Comparison of ENCODE assay signal across 9 cellular contexts in genomic region chr4:54099959-54100606, GRCh38. TPM values are rescaled to one million over a fixed set of nuclear protein-coding genes. Genes with fewer than 3 reads are reported as not detected.
DNase-seq lines count a peak whose midpoint lies in the region; ATAC-seq and TF ChIP-seq lines count a peak whose summit lies in the region.
"Had no signal": no experiment of that assay in that cellular context is flagged by ENCODE, and none has a peak within 500 bp of the region (broad histone marks: within the 10 kb centered on the region; RNA-seq: fewer than 3 reads in every experiment).

GSX2 (plus strand) TSS chr4:54100163; CDS start chr4:54100345, 182 bp downstream.

- H3K4me3 ChIP-seq in mammary epithelial cell (replicated peaks in 1 of 3; ENCODE audit: insufficient read depth in 1 of 3, low read depth in 2 of 3, low read length in 3 of 3) (peak within 1 kb of the TSS; percentile 34 to 49 (median 47)), mesenchymal stem cell (ENCODE audit: insufficient read depth in 1 of 2, low read depth in 1 of 2, low read length in 2 of 2) (peak within 1 kb of the TSS; percentile 17 to 76)

- H2BK12ac ChIP-seq in mesenchymal stem cell (ENCODE audit: low read length in 2 of 2) = peak within 1 kb of the TSS in 1 of 2 experiments; percentile 37

- H3K4me2 ChIP-seq in mammary epithelial cell (ENCODE audit: insufficient read depth, low read depth, low read length) (peak within 1 kb of the TSS; percentile 98), mesenchymal stem cell (ENCODE audit: low read length, poor library complexity, severe bottlenecking) (peak within 1 kb of the TSS; percentile 86)

- peak within 1 kb of the TSS in 1 of 2 experiments; percentile 46 for H3K23ac ChIP-seq in mesenchymal stem cell (ENCODE audit: low read length in 2 of 2)

- 0% methylated on average over 1 of the region's 62 CpGs for WGBS in mammary epithelial cell (ENCODE audit: low coverage, missing lambda C conversion rate)
- under 1% methylated on average over 55 of the region's 62 CpGs for WGBS in mesenchymal stem cell

- no peak within 1 kb of the TSS for H2BK120ac ChIP-seq in mesenchymal stem cell (ENCODE audit: low read depth, low read length)

- no peak within 1 kb of the TSS for H4K8ac ChIP-seq in mesenchymal stem cell (ENCODE audit: low read length)

- no peak for DNase-seq in stimulated activated naive CD8-positive, alpha-beta T cell treated with anti-CD3 and anti-CD28 coated beads, Interleukin-15, Interleukin-2, amounts not matched to agents 100 U/mL and 50 U/mL, for 24 hours
- DNase-seq in mammary epithelial cell (peak; percentile 12), mesenchymal stem cell (no peak), SKM-1 treated with dmso at 0.1 percent for 144 hours (lab: John Stamatoyannopoulos, UW; ENCODE audit: unreplicated experiment) (no peak), NCI-H446 (lab: John Stamatoyannopoulos, UW) (no peak), COLO829 (ENCODE audit: low spot score) (no peak)

- H3K9ac ChIP-seq in mammary epithelial cell (ENCODE audit: insufficient read depth, low read length) (no peak within 1 kb of the TSS), mesenchymal stem cell (ENCODE audit: low read length) (peak within 1 kb of the TSS; percentile 38)

- TF ChIP-seq CTCF in mammary epithelial cell (conservative IDR thresholded peaks at IDR 0.05 in 1 of 2, IDR thresholded peaks at IDR 0.05 in 1 of 2; ENCODE audit: extremely low read depth in 1 of 2, insufficient read depth in 1 of 2, low read depth in 1 of 2, low read length in 2 of 2) = no peak

- no peak within 1 kb of the TSS for H3K27ac ChIP-seq in mammary epithelial cell (ENCODE audit: insufficient read depth, low read depth, low read length)
- H3K27ac ChIP-seq in mesenchymal stem cell (ENCODE audit: low read length, poor library complexity, severe bottlenecking) = no peak within 1 kb of the TSS

- H2AFZ ChIP-seq in mammary epithelial cell (ENCODE audit: low read depth, low read length) (peak within 1 kb of the TSS; percentile 77), mesenchymal stem cell (ENCODE audit: low read depth, low read length) (peak within 1 kb of the TSS; percentile 51)

- peak within 1 kb of the TSS in 1 of 2 experiments; percentile 46 for H3K18ac ChIP-seq in mesenchymal stem cell (ENCODE audit: low read depth in 1 of 2, low read length in 2 of 2)

- intact Hi-C loops in mammary epithelial cell (cut with micrococcal nuclease) = loop anchor here (5.0 kb wide), 2 partner anchors 33 to 67 kb away; no protein-coding TSS in a partner anchor

- H3K4me1 Mint-ChIP-seq in stimulated activated naive CD8-positive, alpha-beta T cell treated with anti-CD3 and anti-CD28 coated beads, Interleukin-15, Interleukin-2, amounts not matched to agents 100 ng/mL and 50 ng/mL, for 24 hours (ENCODE audit: low read depth) = peaks cover 51% of the 10 kb centered on the region

- H2AK5ac ChIP-seq in mesenchymal stem cell (ENCODE audit: low read length, severe bottlenecking) = no peak within 1 kb of the TSS

- dilution Hi-C loops in mammary epithelial cell (cut with HindIII; ENCODE audit: low sequenced_read_pairs) = no loop called here

- peaks cover 91% of the 10 kb centered on the region for H3K27me3 Mint-ChIP-seq in stimulated activated naive CD8-positive, alpha-beta T cell treated with anti-CD3 and anti-CD28 coated beads, Interleukin-15, Interleukin-2, amounts not matched to agents 100 ng/mL and 50 ng/mL, for 24 hours

- in situ Hi-C loops in mammary epithelial cell (cut with MboI; ENCODE audit: low sequenced_read_pairs in 2 of 2) = no loop called here

- H3K79me1 ChIP-seq in mesenchymal stem cell (replicated peaks; ENCODE audit: low read length, poor library complexity, severe bottlenecking) = no peaks in the 10 kb centered on the region

- H3K27me3 ChIP-seq in mammary epithelial cell (ENCODE audit: insufficient read depth, low read length) = peaks cover 23% of the 10 kb centered on the region
- peaks cover 81 to 98% of the 10 kb centered on the region in 2 experiments for H3K27me3 ChIP-seq in mesenchymal stem cell (ENCODE audit: control insufficient read depth in 1 of 2, insufficient read depth in 1 of 2, low read length in 2 of 2)

- no peaks in the 10 kb centered on the region for H4K20me1 ChIP-seq in mammary epithelial cell (ENCODE audit: insufficient read depth, low read length)

- peak within 1 kb of the TSS in 1 of 2 experiments; percentile 76 for H3K14ac ChIP-seq in mesenchymal stem cell (ENCODE audit: low read length in 2 of 2)

- H3K36me3 Mint-ChIP-seq in stimulated activated naive CD8-positive, alpha-beta T cell treated with anti-CD3 and anti-CD28 coated beads, Interleukin-15, Interleukin-2, amounts not matched to agents 100 ng/mL and 50 ng/mL, for 24 hours (ENCODE audit: low read depth) = no peaks in the 10 kb centered on the region

- H3K9me3 ChIP-seq in mammary epithelial cell (replicated peaks; ENCODE audit: insufficient read depth, low read length) (no peaks in the 10 kb centered on the region), mesenchymal stem cell (ENCODE audit: control insufficient read depth, low read length) (no peaks in the 10 kb centered on the region)

- H3K4ac ChIP-seq in mesenchymal stem cell (ENCODE audit: low read depth in 1 of 2, low read length in 2 of 2) = peak within 1 kb of the TSS in 1 of 2 experiments; percentile 15

- CTCF ChIA-PET in mammary epithelial cell (lab: Charles Lee; ENCODE audit: low non-redundant PET) = interaction anchor here (0.6 kb wide), 1 partner anchor 45 kb away, joined by 5 read pairs; no protein-coding TSS in a partner anchor

- no peak within 1 kb of the TSS for H4K91ac ChIP-seq in mesenchymal stem cell (ENCODE audit: low read length)

- H3K36me3 ChIP-seq in mammary epithelial cell (ENCODE audit: insufficient read depth, low read length) (no peaks in the 10 kb centered on the region), mesenchymal stem cell (ENCODE audit: control insufficient read depth in 1 of 2, insufficient read depth in 2 of 2, low read depth in 1 of 2, low read length in 2 of 2) (no peaks in the 10 kb centered on the region)

- ATAC-seq in stimulated activated naive CD8-positive, alpha-beta T cell treated with anti-CD3 and anti-CD28 coated beads, Interleukin-15, Interleukin-2, amounts not matched to agents 100 U/mL and 50 U/mL, for 24 hours = no peak
- ATAC-seq in HG03460 (IDR thresholded peaks at IDR 0.05; ENCODE audit: unreplicated experiment) = no peak

- H3K4me3 Mint-ChIP-seq in stimulated activated naive CD8-positive, alpha-beta T cell treated with anti-CD3 and anti-CD28 coated beads, Interleukin-15, Interleukin-2, amounts not matched to agents 100 ng/mL and 50 ng/mL, for 24 hours = peak within 1 kb of the TSS; percentile 66

- no peak within 1 kb of the TSS for H2BK15ac ChIP-seq in mesenchymal stem cell (ENCODE audit: low read depth, poor library complexity, severe bottlenecking)

- H3K27ac Mint-ChIP-seq in stimulated activated naive CD8-positive, alpha-beta T cell treated with anti-CD3 and anti-CD28 coated beads, Interleukin-15, Interleukin-2, amounts not matched to agents 100 ng/mL and 50 ng/mL, for 24 hours = peak within 1 kb of the TSS; percentile 55

- BruUV-seq in mammary epithelial cell (replicated peaks; lab: Mats Ljungman, UMichigan) = no TSS peak

- H3K79me2 ChIP-seq in mammary epithelial cell (ENCODE audit: insufficient read depth, low read length) = no peaks in the 10 kb centered on the region

- H3K4me1 ChIP-seq in mammary epithelial cell (ENCODE audit: insufficient read depth, low read length) (peaks cover 21% of the 10 kb centered on the region), mesenchymal stem cell (ENCODE audit: control insufficient read depth, insufficient read depth, low read depth, low read length) (peaks cover 32% of the 10 kb centered on the region)

- no peak within 1 kb of the TSS for H2BK5ac ChIP-seq in mesenchymal stem cell (ENCODE audit: low read depth, low read length, poor library complexity, severe bottlenecking)

- no peaks in the 10 kb centered on the region for H3K9me3 Mint-ChIP-seq in stimulated activated naive CD8-positive, alpha-beta T cell treated with anti-CD3 and anti-CD28 coated beads, Interleukin-15, Interleukin-2, amounts not matched to agents 100 ng/mL and 50 ng/mL, for 24 hours

RNA-seq across cellular contexts. Expression of gene GSX2, which starts in this region (rescaled TPM):
- total RNA-seq in mammary epithelial cell = not detected
- not detected for polyA plus RNA-seq in mammary epithelial cell
- not detected for polyA minus RNA-seq in mammary epithelial cell
- not detected for polyA plus RNA-seq in mesenchymal stem cell (2013, experiment 1 of 2)
- not detected for polyA plus RNA-seq in mesenchymal stem cell (2013, experiment 2 of 2)
- total RNA-seq: RPMI7951 had no signal

Comparison
In these comparisons a context has a peak if more than half of its experiments do, and no peak if none do; other contexts are left out.
1. Peak in DNase-seq, H3K4me3 ChIP-seq and H3K4me2 ChIP-seq in mammary epithelial cell; RNA of the gene not detected or under 1 TPM.